Comparison of ENCODE assay signal across 8 cellular contexts in the genomic region with DNA sequence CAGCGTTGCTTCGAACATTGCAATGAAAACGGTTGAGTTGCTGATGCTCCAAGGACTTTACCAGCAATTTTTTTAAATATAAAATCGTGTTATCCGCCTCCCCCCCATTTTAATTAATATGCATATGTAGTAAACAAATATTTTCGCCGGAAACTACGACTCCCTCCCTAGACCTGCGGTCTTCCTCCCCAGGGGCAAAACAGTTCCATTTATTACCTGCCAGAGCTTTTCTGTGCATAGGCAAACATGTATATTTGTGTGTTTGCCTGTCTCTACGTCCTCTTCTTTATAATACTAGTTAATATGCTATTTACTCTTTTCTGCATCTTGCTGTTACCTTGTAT. TPM values are rescaled to one million over a fixed set of nuclear protein-coding genes. Genes with fewer than 3 reads are reported as not detected.
DNase-seq lines count a peak whose midpoint lies in the region; ATAC-seq and TF ChIP-seq lines count a peak whose summit lies in the region.

No MANE protein-coding gene starts in this region.

- H3K27ac Mint-ChIP-seq in activated naive CD4-positive, alpha-beta T cell treated with anti-CD3 and anti-CD28 coated beads for 36 hours = no peak overlapping the region

- H3K79me2 ChIP-seq in mesendoderm (ENCODE audit: control insufficient read depth, insufficient read depth, low read length) = peaks cover 37% of the 10 kb centered on the region

- H2BK5ac ChIP-seq in mesendoderm (ENCODE audit: low read length) = peak overlapping the region; percentile 61

- H3K4me3 Mint-ChIP-seq in activated naive CD4-positive, alpha-beta T cell treated with anti-CD3 and anti-CD28 coated beads for 36 hours = no peak overlapping the region

- no peak for DNase-seq in adrenal gland
- DNase-seq in mesendoderm = no peak
- no peak for DNase-seq in LoVo (ENCODE audit: low spot score)
- DNase-seq in activated naive CD4-positive, alpha-beta T cell treated with anti-CD3 and anti-CD28 coated beads for 36 hours = no peak
- DNase-seq in HPDE6-E6E7 (ENCODE audit: extremely low spot score) = no peak
- DNase-seq in HCEC 1CT = no peak

- H3K27me3 ChIP-seq in adrenal gland (no peaks in the 10 kb centered on the region), mesendoderm (ENCODE audit: insufficient read depth, low read length, poor library complexity) (no peaks in the 10 kb centered on the region)

- H3K4me1 ChIP-seq in adrenal gland (replicated peaks in 1 of 2) (peaks cover 10 to 31% of the 10 kb centered on the region in 2 donors), mesendoderm (ENCODE audit: control insufficient read depth, low read depth, low read length) (peaks cover 4% of the 10 kb centered on the region)

- peak overlapping the region; percentile 98 for H3K56ac ChIP-seq in mesendoderm (ENCODE audit: low read length)

- H4K5ac ChIP-seq in mesendoderm (ENCODE audit: low read length) = peak overlapping the region; percentile 99

- peak overlapping the region; percentile 96 for H3K9ac ChIP-seq in mesendoderm (ENCODE audit: low read length)

- 0 to 1% (median 0%) methylated on average over 10 of the region's 10 CpGs for WGBS in adrenal gland, 4 donors
- WGBS in mesendoderm (ENCODE audit: extremely low coverage, insufficient coverage, low lambda C conversion rate) = no CpG with 5 or more reads among the region's 10 CpGs

- H4K8ac ChIP-seq in mesendoderm (ENCODE audit: low read depth, low read length) = no peak overlapping the region

- H3K4me3 ChIP-seq in adrenal gland = peak overlapping the region in 3 of 4 donors; percentile 67 to 70 (median 68)
- H3K4me3 ChIP-seq in mesendoderm (ENCODE audit: low read length) = peak overlapping the region; percentile 87

- peaks cover 14% of the 10 kb centered on the region for H3K36me3 Mint-ChIP-seq in activated naive CD4-positive, alpha-beta T cell treated with anti-CD3 and anti-CD28 coated beads for 36 hours (ENCODE audit: low read depth)

- peak; percentile 2 for ATAC-seq in GM19025 (IDR thresholded peaks at IDR 0.05; ENCODE audit: low read depth, unreplicated experiment)
- ATAC-seq in HG02943 (IDR thresholded peaks at IDR 0.05; ENCODE audit: low read depth, unreplicated experiment) = peak; percentile 1

- no peak overlapping the region for H2AK5ac ChIP-seq in mesendoderm (ENCODE audit: low read length)

- H3K4ac ChIP-seq in mesendoderm (ENCODE audit: low read depth, low read length) = peak overlapping the region; percentile 70

- peak overlapping the region; percentile 91 for H3K18ac ChIP-seq in mesendoderm (ENCODE audit: low read length)

- peak overlapping the region; percentile 83 for H3K23ac ChIP-seq in mesendoderm (ENCODE audit: low read length)

- no peak for TF ChIP-seq CTCF in adrenal gland (IDR thresholded peaks at IDR 0.05)

- H3K4me2 ChIP-seq in mesendoderm (ENCODE audit: low read length) = peak overlapping the region; percentile 99

- no peaks in the 10 kb centered on the region for H3K79me1 ChIP-seq in mesendoderm (ENCODE audit: low read length)

- H3K9me3 Mint-ChIP-seq in activated naive CD4-positive, alpha-beta T cell treated with anti-CD3 and anti-CD28 coated beads for 36 hours = peaks cover 9% of the 10 kb centered on the region

- peaks cover 10% of the 10 kb centered on the region for H3K4me1 Mint-ChIP-seq in activated naive CD4-positive, alpha-beta T cell treated with anti-CD3 and anti-CD28 coated beads for 36 hours (ENCODE audit: low read depth)

- peaks cover 0 to 3% of the 10 kb centered on the region in 2 donors for H3K36me3 ChIP-seq in adrenal gland (replicated peaks in 1 of 2)
- H3K36me3 ChIP-seq in mesendoderm (ENCODE audit: control insufficient read depth, insufficient read depth, low read length) = no peaks in the 10 kb centered on the region

- H3K27ac ChIP-seq in adrenal gland (peak overlapping the region in 4 of 5 donors; percentile 82 to 94 (median 87)), mesendoderm (ENCODE audit: low read depth, low read length) (peak overlapping the region; percentile 88)

- no peak overlapping the region for H2BK15ac ChIP-seq in mesendoderm (replicated peaks; ENCODE audit: low read depth)

- no peaks in the 10 kb centered on the region for H3K9me3 ChIP-seq in adrenal gland (replicated peaks in 1 of 3)

- H3K27me3 Mint-ChIP-seq in activated naive CD4-positive, alpha-beta T cell treated with anti-CD3 and anti-CD28 coated beads for 36 hours (ENCODE audit: low read depth) = no peaks in the 10 kb centered on the region

- CTCF ChIA-PET in activated naive CD4-positive, alpha-beta T cell treated with anti-CD3 and anti-CD28 coated beads for 36 hours (lab: Charles Lee) = interaction anchor here (0.6 to 1.9 kb wide), 5 partner anchors 9 to 211 kb away, joined by 3 to 12 read pairs (median 3); a partner anchor contains a TSS

- no peak overlapping the region for H2BK120ac ChIP-seq in mesendoderm (ENCODE audit: low read depth, low read length)

- no peak for TF ChIP-seq POLR2A in adrenal gland (IDR thresholded peaks at IDR 0.05)

- intact Hi-C loops in adrenal gland (cut with DNase I) = no loop called here
- intact Hi-C loops in activated naive CD4-positive, alpha-beta T cell treated with anti-CD3 and anti-CD28 coated beads for 36 hours (cut with micrococcal nuclease) = loop anchor here (1.0 to 2.0 kb wide), 5 partner anchors 21 to 301 kb away; a partner anchor contains a TSS

RNA-seq across cellular contexts. Expression of a gene that starts 0.6 kb away (rescaled TPM):
- total RNA-seq in adrenal gland = 10 to 100 TPM; 31.9 to 76.2 (median 50.2) TPM
- polyA plus RNA-seq in adrenal gland = 10 to 100 TPM; 43.0 to 52.3 (median 49.3) TPM
- polyA plus RNA-seq in mesendoderm (2013, experiment 1 of 2) = 138 TPM
- polyA plus RNA-seq in mesendoderm (2013, experiment 2 of 2) = 141 TPM
- total RNA-seq in activated naive CD4-positive, alpha-beta T cell treated with anti-CD3 and anti-CD28 coated beads for 36 hours = 100 to 1,000 TPM; 201 to 209 TPM
